ENCODE assay signal across 24 cellular contexts in genomic region chr10:11902646-11903045, GRCh38.
"Had no signal": no experiment of that assay in that cellular context is flagged by ENCODE, and none has a peak within 500 bp of the region (broad histone marks: within the 10 kb centered on the region; RNA-seq: fewer than 3 reads in every experiment).

No MANE protein-coding gene starts in this region.

- H3K4me3 ChIP-seq: Peyer's patch had no signal

- H3K4me1 Mint-ChIP-seq: activated B cell treated with CpG ODN at 0.5 μM for 24 hours; activated CD4-positive, alpha-beta T cell treated with anti-CD3 and anti-CD28 coated beads, Interleukin-2, amount 10 ng/mL, durations not matched to agents 24 days and 14 days; activated naive CD8-positive, alpha-beta T cell treated with anti-CD3 and anti-CD28 coated beads for 36 hours; activated T-helper 17 cell treated with anti-CD3 and anti-CD28 coated beads, Interleukin-2, amount 50 U/mL, for 72 hours had no signal

- H3K4me3 Mint-ChIP-seq: activated B cell treated with CpG ODN at 0.5 μM for 24 hours; activated CD4-positive, alpha-beta memory T cell treated with anti-CD3 and anti-CD28 coated beads for 36 hours; activated CD4-positive, alpha-beta T cell treated with anti-CD3 and anti-CD28 coated beads, Interleukin-2, amount 10 ng/mL, durations not matched to agents 24 days and 14 days; activated naive CD4-positive, alpha-beta T cell treated with anti-CD3 and anti-CD28 coated beads for 36 hours; activated naive CD8-positive, alpha-beta T cell treated with anti-CD3 and anti-CD28 coated beads for 36 hours; activated T-helper 17 cell treated with anti-CD3 and anti-CD28 coated beads, Interleukin-2, amount 50 U/mL, for 72 hours; T-helper 17 cell had no signal

- DNase-seq: activated B cell treated with CpG ODN at 0.5 μM for 24 hours; activated CD4-positive, alpha-beta memory T cell treated with anti-CD3 and anti-CD28 coated beads for 36 hours; activated CD4-positive, alpha-beta T cell treated with anti-CD3 and anti-CD28 coated beads for 1 hour; activated CD4-positive, alpha-beta T cell treated with anti-CD3 and anti-CD28 coated beads, Interleukin-2, amount 10 ng/mL, durations not matched to agents 24 days and 14 days; activated CD8-positive, alpha-beta memory T cell treated with anti-CD3 and anti-CD28 coated beads for 24 hours; activated gamma-delta T cell; activated naive CD4-positive, alpha-beta T cell treated with anti-CD3 and anti-CD28 coated beads for 36 hours; activated naive CD8-positive, alpha-beta T cell treated with anti-CD3 and anti-CD28 coated beads for 36 hours; activated T-cell treated with anti-CD3 and anti-CD28 coated beads, Interleukin-2, amount 50 U/mL, for 48 hours; brain microvascular endothelial cell; cerebellar nuclear complex; MM.1S; NCI-H1105; NCI-H1436; NCI-H1694 treated with DMSO at 0.1 percent for 48 hours; NCI-H2029 treated with DMSO at 0.1 percent for 48 hours; NCI-H345; NCI-H510A; NCI-H69; Peyer's patch; SHP77 treated with DMSO at 0.1 percent for 48 hours; T-helper 17 cell; T-helper 9 cell had no signal

- H3K36me3 Mint-ChIP-seq: activated CD4-positive, alpha-beta memory T cell treated with anti-CD3 and anti-CD28 coated beads for 36 hours; activated naive CD8-positive, alpha-beta T cell treated with anti-CD3 and anti-CD28 coated beads for 36 hours had no signal

- H3K27ac Mint-ChIP-seq: activated B cell treated with CpG ODN at 0.5 μM for 24 hours; activated CD4-positive, alpha-beta memory T cell treated with anti-CD3 and anti-CD28 coated beads for 36 hours; activated CD4-positive, alpha-beta T cell treated with anti-CD3 and anti-CD28 coated beads, Interleukin-2, amount 10 ng/mL, durations not matched to agents 24 days and 14 days; activated naive CD4-positive, alpha-beta T cell treated with anti-CD3 and anti-CD28 coated beads for 36 hours; activated naive CD8-positive, alpha-beta T cell treated with anti-CD3 and anti-CD28 coated beads for 36 hours; activated T-helper 17 cell treated with anti-CD3 and anti-CD28 coated beads, Interleukin-2, amount 50 U/mL, for 72 hours; T-helper 17 cell had no signal

- H3K9me3 Mint-ChIP-seq: activated B cell treated with CpG ODN at 0.5 μM for 24 hours; activated CD4-positive, alpha-beta memory T cell treated with anti-CD3 and anti-CD28 coated beads for 36 hours; activated CD4-positive, alpha-beta T cell treated with anti-CD3 and anti-CD28 coated beads, Interleukin-2, amount 10 ng/mL, durations not matched to agents 24 days and 14 days; activated naive CD4-positive, alpha-beta T cell treated with anti-CD3 and anti-CD28 coated beads for 36 hours; activated naive CD8-positive, alpha-beta T cell treated with anti-CD3 and anti-CD28 coated beads for 36 hours; activated T-helper 17 cell treated with anti-CD3 and anti-CD28 coated beads, Interleukin-2, amount 50 U/mL, for 72 hours had no signal

- H3K27me3 ChIP-seq: brain microvascular endothelial cell, Peyer's patch had no signal

- H3K36me3 ChIP-seq: brain microvascular endothelial cell, Peyer's patch had no signal

- H3K27me3 Mint-ChIP-seq: activated CD4-positive, alpha-beta memory T cell treated with anti-CD3 and anti-CD28 coated beads for 36 hours; activated CD4-positive, alpha-beta T cell treated with anti-CD3 and anti-CD28 coated beads, Interleukin-2, amount 10 ng/mL, durations not matched to agents 24 days and 14 days; activated naive CD8-positive, alpha-beta T cell treated with anti-CD3 and anti-CD28 coated beads for 36 hours had no signal

- H3K27ac ChIP-seq: brain microvascular endothelial cell, Peyer's patch had no signal

- H3K9me3 ChIP-seq: Peyer's patch had no signal

- ATAC-seq: activated T-helper 17 cell treated with anti-CD3 and anti-CD28 coated beads, Interleukin-2, amount 50 U/mL, for 72 hours; T-helper 17 cell had no signal

- H3K4me1 ChIP-seq: Peyer's patch had no signal
